8 cellular contexts compared by ENCODE assay signal in the genomic region with DNA sequence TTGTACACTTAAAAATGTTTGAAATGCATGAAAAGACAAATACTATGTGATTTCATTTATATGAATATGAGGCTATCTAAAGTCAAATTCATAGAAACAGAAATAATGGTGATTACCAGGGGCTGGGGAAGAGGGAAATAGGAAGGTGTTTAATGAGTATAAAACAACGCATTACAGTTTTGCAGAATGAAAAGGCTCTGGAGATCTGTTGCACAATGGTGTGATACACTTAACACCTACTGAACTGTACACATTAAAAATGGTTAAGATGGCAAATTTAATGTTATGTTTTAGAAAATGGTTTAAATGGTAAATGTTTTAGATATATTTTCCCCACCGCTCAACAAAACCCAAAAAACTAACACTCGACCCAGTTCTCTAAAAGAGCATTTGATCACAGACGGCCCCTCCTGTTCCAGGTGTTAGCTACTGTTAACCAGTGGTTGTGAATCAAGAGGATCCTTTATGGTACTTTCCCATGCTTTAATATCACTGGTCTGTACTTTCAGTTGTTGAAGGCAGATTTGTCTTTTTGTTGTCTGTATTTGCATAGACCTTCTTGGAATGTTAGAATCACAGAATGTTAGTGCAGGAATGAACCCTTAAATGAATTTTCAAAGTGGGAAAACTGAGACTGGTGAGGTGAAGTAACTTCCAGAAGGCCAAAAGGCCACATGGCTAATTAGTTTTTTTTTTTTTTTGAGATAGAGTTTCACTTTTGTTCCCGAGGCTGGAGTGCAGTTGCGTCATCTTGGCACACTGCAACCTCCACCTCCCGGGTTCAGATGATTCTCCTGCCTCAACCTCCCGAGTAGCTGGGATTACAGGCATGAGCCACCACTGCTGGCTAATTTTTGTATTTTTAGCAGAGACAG. TPM values are rescaled to one million over a fixed set of nuclear protein-coding genes. Genes with fewer than 3 reads are reported as not detected.
DNase-seq lines count a peak whose midpoint lies in the region; ATAC-seq and TF ChIP-seq lines count a peak whose summit lies in the region.

No MANE protein-coding gene starts in this region.

- no peaks in the 10 kb centered on the region for H3K9me3 ChIP-seq in heart right ventricle
- no peaks in the 10 kb centered on the region for H3K9me3 ChIP-seq in thoracic aorta

- WGBS in heart right ventricle, 2 donors = 47 to 55% methylated on average over 8 of the region's 8 CpGs

- H3K9me3 Mint-ChIP-seq in activated T-cell treated with anti-CD3 and anti-CD28 coated beads, Interleukin-2, amount 50 U/mL, for 24 hours = no peaks in the 10 kb centered on the region

- peak overlapping the region; percentile 26 for H3K4me3 Mint-ChIP-seq in activated T-cell treated with anti-CD3 and anti-CD28 coated beads, Interleukin-2, amount 50 U/mL, for 24 hours

- H3K27me3 Mint-ChIP-seq in activated T-cell treated with anti-CD3 and anti-CD28 coated beads, Interleukin-2, amount 50 U/mL, for 24 hours = no peaks in the 10 kb centered on the region

- TF ChIP-seq CTCF in heart right ventricle (IDR thresholded peaks at IDR 0.05) (no peak), thoracic aorta (IDR thresholded peaks at IDR 0.05) (no peak)

- peak overlapping the region; percentile 70 for H3K27ac Mint-ChIP-seq in activated T-cell treated with anti-CD3 and anti-CD28 coated beads, Interleukin-2, amount 50 U/mL, for 24 hours

- H3K4me1 ChIP-seq in heart right ventricle = peaks cover 2 to 64% (median 35%) of the 10 kb centered on the region in 9 donors
- peaks cover 18 to 51% of the 10 kb centered on the region in 2 donors for H3K4me1 ChIP-seq in thoracic aorta (ENCODE audit: control insufficient read depth in 1 of 2, low read depth in 2 of 2)

- H3K27ac ChIP-seq in heart right ventricle (peak overlapping the region in 3 of 10 donors; percentile 1 to 31 (median 18)), thoracic aorta (no peak overlapping the region)

- H3K36me3 ChIP-seq in heart right ventricle (peaks cover 0 to 22% (median 0%) of the 10 kb centered on the region in 9 donors), thoracic aorta (no peaks in the 10 kb centered on the region)

- H3K36me3 Mint-ChIP-seq in activated T-cell treated with anti-CD3 and anti-CD28 coated beads, Interleukin-2, amount 50 U/mL, for 24 hours (ENCODE audit: low read depth) = peaks cover 56% of the 10 kb centered on the region

- peak; percentile 46 for ATAC-seq in SK-N-SH treated with all-trans-retinoic acid at 6 μM for 48 hours
- peak in 5 of 8 donors; percentile 16 to 70 (median 37) for ATAC-seq in heart right ventricle
- ATAC-seq in thoracic aorta (ENCODE audit: insufficient number of reproducible peaks, low FRiP score, low read depth) = no peak

- peaks cover 65% of the 10 kb centered on the region for H3K4me1 Mint-ChIP-seq in activated T-cell treated with anti-CD3 and anti-CD28 coated beads, Interleukin-2, amount 50 U/mL, for 24 hours (ENCODE audit: low read depth)

- peak overlapping the region in 1 of 10 donors; percentile 22 for H3K4me3 ChIP-seq in heart right ventricle
- H3K4me3 ChIP-seq in thoracic aorta = peak overlapping the region; percentile 8

- H3K27me3 ChIP-seq in heart right ventricle = no peaks in the 10 kb centered on the region
- no peaks in the 10 kb centered on the region for H3K27me3 ChIP-seq in thoracic aorta (replicated peaks; ENCODE audit: insufficient read depth)

- DNase-seq in activated T-cell treated with anti-CD3 and anti-CD28 coated beads, Interleukin-2, amount 50 U/mL, for 24 hours = no peak
- DNase-seq in activated T-cell treated with anti-CD3 and anti-CD28 coated beads, Interleukin-2, amount 50 U/mL, for 48 hours = no peak
- DNase-seq in heart right ventricle (peak in 1 of 2 donors; percentile 24), thoracic aorta (ENCODE audit: low spot score) (no peak), NCI-H748 treated with DMSO at 0.1 percent for 48 hours (lab: John Stamatoyannopoulos, UW) (no peak), NCI-H1930 (lab: John Stamatoyannopoulos, UW) (no peak), C1 segment of cervical spinal cord (lab: John Stamatoyannopoulos, UW) (no peak)

- intact Hi-C loops in heart right ventricle (cut with DNase I) = no loop called here

TF ChIP-seq in SK-N-SH treated with all-trans-retinoic acid at 6 μM for 48 hours, 23 proteins besides CTCF, POLR2A, EP300 and RAD21:
- TF ChIP-seq, protein P1, sequence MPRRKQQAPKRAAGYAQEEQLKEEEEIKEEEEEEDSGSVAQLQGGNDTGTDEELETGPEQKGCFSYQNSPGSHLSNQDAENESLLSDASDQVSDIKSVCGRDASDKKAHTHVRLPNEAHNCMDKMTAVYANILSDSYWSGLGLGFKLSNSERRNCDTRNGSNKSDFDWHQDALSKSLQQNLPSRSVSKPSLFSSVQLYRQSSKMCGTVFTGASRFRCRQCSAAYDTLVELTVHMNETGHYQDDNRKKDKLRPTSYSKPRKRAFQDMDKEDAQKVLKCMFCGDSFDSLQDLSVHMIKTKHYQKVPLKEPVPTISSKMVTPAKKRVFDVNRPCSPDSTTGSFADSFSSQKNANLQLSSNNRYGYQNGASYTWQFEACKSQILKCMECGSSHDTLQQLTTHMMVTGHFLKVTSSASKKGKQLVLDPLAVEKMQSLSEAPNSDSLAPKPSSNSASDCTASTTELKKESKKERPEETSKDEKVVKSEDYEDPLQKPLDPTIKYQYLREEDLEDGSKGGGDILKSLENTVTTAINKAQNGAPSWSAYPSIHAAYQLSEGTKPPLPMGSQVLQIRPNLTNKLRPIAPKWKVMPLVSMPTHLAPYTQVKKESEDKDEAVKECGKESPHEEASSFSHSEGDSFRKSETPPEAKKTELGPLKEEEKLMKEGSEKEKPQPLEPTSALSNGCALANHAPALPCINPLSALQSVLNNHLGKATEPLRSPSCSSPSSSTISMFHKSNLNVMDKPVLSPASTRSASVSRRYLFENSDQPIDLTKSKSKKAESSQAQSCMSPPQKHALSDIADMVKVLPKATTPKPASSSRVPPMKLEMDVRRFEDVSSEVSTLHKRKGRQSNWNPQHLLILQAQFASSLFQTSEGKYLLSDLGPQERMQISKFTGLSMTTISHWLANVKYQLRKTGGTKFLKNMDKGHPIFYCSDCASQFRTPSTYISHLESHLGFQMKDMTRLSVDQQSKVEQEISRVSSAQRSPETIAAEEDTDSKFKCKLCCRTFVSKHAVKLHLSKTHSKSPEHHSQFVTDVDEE (CRISPR knock-in tag; IDR thresholded peaks at IDR 0.05) = no peak
- TF ChIP-seq ZC3H10 (CRISPR knock-in tag; IDR thresholded peaks at IDR 0.05) (no peak), PPARA (CRISPR knock-in tag; IDR thresholded peaks at IDR 0.05; ENCODE audit: borderline replicate concordance) (no peak), ZNF8 (CRISPR knock-in tag; IDR thresholded peaks at IDR 0.05) (no peak), ISL1 (CRISPR knock-in tag; IDR thresholded peaks at IDR 0.05) (peak; percentile 15; the same call in 1 of the 2 replicates), GLIS3 (CRISPR knock-in tag; IDR thresholded peaks at IDR 0.05) (no peak)
TF ChIP-seq in SK-N-SH treated with all-trans-retinoic acid at 6 μM for 48 hours: peak in this region for 1.

RNA-seq across cellular contexts. Expression of gene RAB10, which starts 10.2 kb away (rescaled TPM):
- total RNA-seq in heart right ventricle = 100 to 1,000 TPM in 4 of 10 donors, 10 to 100 TPM in 6; 86.4 to 110 (median 94.9) TPM
- polyA plus RNA-seq in heart right ventricle = 10 to 100 TPM; 32.2 to 47.6 TPM
- total RNA-seq in thoracic aorta = 10 to 100 TPM; 73.9 to 80.8 TPM
